Comparison of ENCODE assay signal across 8 cellular contexts in genomic region chr9:100352727-100353505, GRCh38. TPM values are rescaled to one million over a fixed set of nuclear protein-coding genes. Genes with fewer than 3 reads are reported as not detected.
DNase-seq lines count a peak whose midpoint lies in the region; ATAC-seq and TF ChIP-seq lines count a peak whose summit lies in the region.

TSS of gene TEX10 (minus strand) at chr9:100352942. CDS start at chr9:100349363, 3,579 bp downstream.

- POLR2A ChIA-PET in RWPE1 (lab: Yijun Ruan, JAX; ENCODE audit: low non-redundant PET), result interaction anchor here (0.6 to 0.8 kb wide), 2 partner anchors 74 to 1231 kb away, joined by 3 read pairs; no protein-coding TSS in a partner anchor

- H2AFZ ChIP-seq in GM23248, result peak within 1 kb of the TSS; percentile 97

- CTCF ChIA-PET in RWPE1 (lab: Yijun Ruan, JAX), result interaction anchor here (0.6 to 2.0 kb wide), 3 partner anchors 28 to 85 kb away, joined by 4 to 7 read pairs (median 5); no protein-coding TSS in a partner anchor

- 1 to 2% methylated on average over 44 to 48 of the region's 53 CpGs for WGBS in GM23248 (ENCODE audit: low coverage in 1 of 2, low lambda C conversion rate in 2 of 2, missing lambda C conversion rate in 2 of 2), 2 experiments

- peak; percentile 94 for ATAC-seq in activated T-helper 17 cell treated with anti-CD3 and anti-CD28 coated beads, Interleukin-2, amount 50 U/mL, for 72 hours (replicated peaks)
- peak; percentile 92 to 95 (median 94) for ATAC-seq in natural killer cell

- H3K79me2 ChIP-seq in DOHH2 (ENCODE audit: control insufficient read depth, low read length) (peaks cover 81% of the 10 kb centered on the region), GM23248 (ENCODE audit: insufficient read depth) (peaks cover 47% of the 10 kb centered on the region)

- peaks cover 61% of the 10 kb centered on the region for H3K36me3 ChIP-seq in DOHH2 (ENCODE audit: control insufficient read depth, low read length)
- H3K36me3 ChIP-seq in GM23248 (ENCODE audit: low read depth), result no peaks in the 10 kb centered on the region

- no peaks in the 10 kb centered on the region for H3K9me3 Mint-ChIP-seq in activated T-helper 17 cell treated with anti-CD3 and anti-CD28 coated beads, Interleukin-2, amount 50 U/mL, for 72 hours
- no peaks in the 10 kb centered on the region for H3K9me3 Mint-ChIP-seq in natural killer cell

- peaks cover 22% of the 10 kb centered on the region for H3K36me3 Mint-ChIP-seq in activated T-helper 17 cell treated with anti-CD3 and anti-CD28 coated beads, Interleukin-2, amount 50 U/mL, for 72 hours (ENCODE audit: low read depth)
- no peaks in the 10 kb centered on the region for H3K36me3 Mint-ChIP-seq in natural killer cell

- H3K4me1 ChIP-seq in DOHH2 (ENCODE audit: control insufficient read depth, low read length) (peaks cover 65% of the 10 kb centered on the region), GM23248 (ENCODE audit: insufficient read depth) (peaks cover 17% of the 10 kb centered on the region)

- H4K20me1 ChIP-seq in DOHH2 (ENCODE audit: control insufficient read depth, insufficient read depth, low read depth, low read length) (peaks cover 31% of the 10 kb centered on the region), GM23248 (ENCODE audit: insufficient read depth) (peaks cover 9% of the 10 kb centered on the region; the same call in 1 of the 2 replicates)

- no peaks in the 10 kb centered on the region for H3K9me2 ChIP-seq in DOHH2 (replicated peaks; ENCODE audit: control insufficient read depth, low read length)
- no peaks in the 10 kb centered on the region for H3K9me2 ChIP-seq in GM23248 (ENCODE audit: insufficient read depth)

- TF ChIP-seq CTCF in DOHH2 (IDR thresholded peaks at IDR 0.05; ENCODE audit: low read depth, low read length, poor library complexity, severe bottlenecking) (no peak), RWPE1 (conservative IDR thresholded peaks at IDR 0.05; ENCODE audit: low read depth) (no peak), natural killer cell (IDR thresholded peaks at IDR 0.05) (no peak)

- no peaks in the 10 kb centered on the region for H3K27me3 ChIP-seq in DOHH2 (ENCODE audit: control insufficient read depth, low read length)
- H3K27me3 ChIP-seq in GM23248 (replicated peaks; ENCODE audit: insufficient read depth), result no peaks in the 10 kb centered on the region

- 0 out of 2 replicates have a peak, but pooled peaks cover 3% of the 10 kb centered on the region for H3F3A ChIP-seq in DOHH2 (ENCODE audit: control insufficient read depth, insufficient read depth)
- peaks cover 4% of the 10 kb centered on the region; the same call in 1 of the 2 replicates for H3F3A ChIP-seq in GM23248 (ENCODE audit: insufficient read depth)

- H3K4me2 ChIP-seq in DOHH2 (ENCODE audit: low read length) (peak within 1 kb of the TSS; percentile 87), GM23248 (ENCODE audit: unreplicated experiment) (peak within 1 kb of the TSS; percentile 84)

- no peaks in the 10 kb centered on the region for H3K27me3 Mint-ChIP-seq in activated T-helper 17 cell treated with anti-CD3 and anti-CD28 coated beads, Interleukin-2, amount 50 U/mL, for 72 hours
- H3K27me3 Mint-ChIP-seq in natural killer cell (ENCODE audit: low read depth in 2 of 2), result no peaks in the 10 kb centered on the region

- H3K4me3 Mint-ChIP-seq in activated T-helper 17 cell treated with anti-CD3 and anti-CD28 coated beads, Interleukin-2, amount 50 U/mL, for 72 hours, result peak within 1 kb of the TSS; percentile 98
- H3K4me3 Mint-ChIP-seq in natural killer cell, result peak within 1 kb of the TSS; percentile 95

- peak within 1 kb of the TSS; percentile 65 for H3K27ac ChIP-seq in DOHH2 (ENCODE audit: low read depth, low read length)
- peak within 1 kb of the TSS; percentile 68 for H3K27ac ChIP-seq in GM23248
- H3K27ac ChIP-seq in RWPE1, result peak within 1 kb of the TSS; percentile 81

- intact Hi-C loops in natural killer cell (cut with micrococcal nuclease), result loop anchor here (1.0 to 10.0 kb wide), 3 partner anchors 58 to 268 kb away; no protein-coding TSS in a partner anchor

- H3K9ac ChIP-seq in GM23248, result peak within 1 kb of the TSS; percentile 88

- DNase-seq in GM23248, result peak; percentile 93
- peak; percentile 84 to 86 for DNase-seq in Kasumi-1 (lab: John Stamatoyannopoulos, UW)
- DNase-seq in RWPE1 (ENCODE audit: low spot score), result peak; percentile 97
- peak; percentile 77 for DNase-seq in fibroblast of peridontal ligament (ENCODE audit: extremely low read depth)
- DNase-seq in natural killer cell, result peak; percentile 85
- peak; percentile 75 to 88 (median 80) for DNase-seq in stimulated activated naive CD4-positive, alpha-beta T cell (lab: John Stamatoyannopoulos, UW)

- peaks cover 19% of the 10 kb centered on the region for H3K4me1 Mint-ChIP-seq in activated T-helper 17 cell treated with anti-CD3 and anti-CD28 coated beads, Interleukin-2, amount 50 U/mL, for 72 hours
- peaks cover 41 to 47% of the 10 kb centered on the region in 2 donors for H3K4me1 Mint-ChIP-seq in natural killer cell

- in situ Hi-C loops in GM23248 (cut with MboI), result no loop called here

- peaks cover 16% of the 10 kb centered on the region; the same call in 1 of the 2 replicates for H3K9me3 ChIP-seq in DOHH2 (ENCODE audit: control insufficient read depth, insufficient read depth, low read length)
- no peaks in the 10 kb centered on the region for H3K9me3 ChIP-seq in GM23248 (ENCODE audit: low read depth)

- peak within 1 kb of the TSS; percentile 92 for H3K27ac Mint-ChIP-seq in activated T-helper 17 cell treated with anti-CD3 and anti-CD28 coated beads, Interleukin-2, amount 50 U/mL, for 72 hours
- H3K27ac Mint-ChIP-seq in natural killer cell, result peak within 1 kb of the TSS; percentile 24 to 94

- H3K4me3 ChIP-seq in DOHH2 (ENCODE audit: low read length) (peak within 1 kb of the TSS; percentile 95), GM23248 (peak within 1 kb of the TSS; percentile 96)

RNA-seq across cellular contexts. Expression of gene TEX10, which starts in this region (rescaled TPM):
- 28.3 and 30.9 TPM in 2 replicates for total RNA-seq in GM23248 (2014; rRNA removed; shearing (Covaris generic))
- 19.6 and 20.9 TPM in 2 replicates for polyA plus RNA-seq in GM23248 (2016; fragmentation: Nextera tagmentation; extraction: Ambion mirVana)
- total RNA-seq in activated T-helper 17 cell treated with anti-CD3 and anti-CD28 coated beads, Interleukin-2, amount 50 U/mL, for 72 hours, result 10 to 100 TPM; 19.3 to 32.8 TPM
- 10 to 100 TPM; 11.1 to 15.9 (median 13.2) TPM for total RNA-seq in natural killer cell

Comparison
In these comparisons a context has a peak if more than half of its experiments do, and no peak if none do; other contexts are left out.
1. Peak in every context shown above with its lines: DNase-seq, ATAC-seq, H3K4me3 ChIP-seq and H3K27ac ChIP-seq.